9 cellular contexts compared by ENCODE assay signal in the genomic region with DNA sequence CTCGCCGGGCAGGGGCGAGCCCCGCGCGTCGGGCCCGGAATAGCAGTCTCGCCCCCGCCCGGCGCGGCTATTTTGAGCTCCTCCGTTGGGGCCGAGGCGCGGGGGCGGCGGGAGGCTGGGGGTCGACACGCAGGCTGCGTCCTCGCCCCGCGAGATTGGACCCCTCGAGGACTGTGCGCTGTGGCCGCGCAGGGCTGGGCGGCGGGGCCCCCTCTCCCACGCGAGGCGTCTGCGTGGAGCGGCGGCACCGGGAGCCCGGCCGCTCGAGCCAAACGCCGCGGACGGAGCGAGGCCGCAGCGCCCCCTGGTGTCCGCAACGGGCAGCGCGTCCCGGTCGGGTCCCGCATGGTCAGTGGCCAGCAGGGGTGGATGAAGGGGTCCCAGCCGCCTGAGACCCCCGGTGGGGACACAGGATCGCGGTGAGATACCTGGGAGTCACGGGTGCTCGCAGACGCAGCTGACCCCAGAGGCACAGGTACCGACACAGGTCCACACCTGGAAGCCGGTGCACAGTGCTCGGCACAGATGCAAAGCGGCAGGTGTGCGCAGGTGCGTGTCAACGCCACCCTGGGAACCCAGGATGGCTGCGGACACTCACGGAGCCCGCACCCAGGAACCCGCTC. TPM values are rescaled to one million over a fixed set of nuclear protein-coding genes. Genes with fewer than 3 reads are reported as not detected.
A peak's percentile ranks its signal among the peaks of the same experiment; 100 is the strongest.
DNase-seq lines count a peak whose midpoint lies in the region; ATAC-seq and TF ChIP-seq lines count a peak whose summit lies in the region.
"Had no signal": no experiment of that assay in that cellular context is flagged by ENCODE, and none has a peak within 500 bp of the region (broad histone marks: within the 10 kb centered on the region; RNA-seq: fewer than 3 reads in every experiment).

No MANE protein-coding gene starts in this region.

- H3K4me3 ChIP-seq in BLaER1 (peak overlapping the region; percentile 72), IMR-90 (ENCODE audit: insufficient read depth, low read depth, low read length) (peak overlapping the region; percentile 61)

- peak overlapping the region; percentile 88 for H2BK5ac ChIP-seq in IMR-90 (ENCODE audit: low read depth, low read length, poor library complexity, severe bottlenecking)

- H3K14ac ChIP-seq in IMR-90 (replicated peaks; ENCODE audit: low read depth, low read length), result 0 out of 2 replicates have a peak overlapping the region, but pooled peaks have one; percentile 27

- peak overlapping the region; percentile 77 for H3K9ac ChIP-seq in BLaER1
- H3K9ac ChIP-seq in IMR-90 (ENCODE audit: low read depth, low read length), result peak overlapping the region; percentile 54

- H2AFZ ChIP-seq in IMR-90 (replicated peaks; ENCODE audit: low read length, poor library complexity), result peak overlapping the region; percentile 90

- 3% methylated on average over 52 of the region's 73 CpGs; no CpG with 5 or more reads in 1 of the 2 experiments for WGBS in IMR-90 (ENCODE audit: extremely low coverage in 2 of 2, insufficient read length in 1 of 2), 2 experiments

- no peak; the same call in 1 of the 2 replicates for TF ChIP-seq POLR2A in IMR-90 (IDR thresholded peaks at IDR 0.05; ENCODE audit: low read depth, low read length)

- no peak overlapping the region; the same call in 1 of the 2 replicates for H2BK20ac ChIP-seq in IMR-90 (ENCODE audit: low read depth, low read length)

- peak overlapping the region; percentile 47 for H3K4ac ChIP-seq in IMR-90 (ENCODE audit: low read depth, low read length)

- peak; percentile 88 for TF ChIP-seq CTCF in IMR-90 (conservative IDR thresholded peaks at IDR 0.05; ENCODE audit: low read depth, low read length)

- intact Hi-C loops in IMR-90 (cut with micrococcal nuclease), result loop anchor here (1.0 to 2.0 kb wide), 4 partner anchors 14 to 46 kb away; partner anchors contain the start of gene MIDN

- DNase-seq in IMR-90, result no peak
- peak; percentile 77 for DNase-seq in UCSD-AML1 (lab: John Stamatoyannopoulos, UW; ENCODE audit: unreplicated experiment)
- peak; percentile 64 for DNase-seq in central memory CD4-positive, alpha-beta T cell
- peak; percentile 66 for DNase-seq in kidney tubule cell (ENCODE audit: low spot score)
- DNase-seq in stimulated activated CD4-positive, alpha-beta T cell treated with anti-CD3 and anti-CD28 coated beads, Interleukin-2, amount 100 ng/mL, for 24 hours, result peak; percentile 77 to 79

- no peaks in the 10 kb centered on the region for H3K27me3 ChIP-seq in BLaER1
- H3K27me3 ChIP-seq in IMR-90 (ENCODE audit: control insufficient read depth, insufficient read depth, low read length), result no peaks in the 10 kb centered on the region

- peak overlapping the region; percentile 71 for H3K27ac ChIP-seq in BLaER1
- H3K27ac ChIP-seq in IMR-90 (ENCODE audit: insufficient read depth, low read length), result peak overlapping the region; percentile 93

- peak; percentile 76 for TF ChIP-seq RAD21 in IMR-90 (IDR thresholded peaks at IDR 0.05; ENCODE audit: low read length)

- peak overlapping the region; percentile 87 for H2AK5ac ChIP-seq in IMR-90 (ENCODE audit: low read depth, low read length)

- H3K9me3 ChIP-seq in BLaER1 (no peaks in the 10 kb centered on the region), IMR-90 (ENCODE audit: control insufficient read depth, insufficient read depth, low read length) (no peaks in the 10 kb centered on the region)

- peaks cover 10% of the 10 kb centered on the region for H3K9me1 ChIP-seq in IMR-90 (ENCODE audit: insufficient read depth, low read length)

- ATAC-seq in GM19328 (IDR thresholded peaks at IDR 0.05; ENCODE audit: unreplicated experiment) (peak; percentile 11), IMR-90 (ENCODE audit: low read depth) (peak; percentile 13), GM19395 (IDR thresholded peaks at IDR 0.05; ENCODE audit: unreplicated experiment) (no peak)

- no peak overlapping the region; a peak in 1 of 4 replicates for H4K8ac ChIP-seq in IMR-90 (ENCODE audit: low read depth in 2 of 2, low read length in 2 of 2)

- in situ Hi-C loops in IMR-90 (cut with MboI; ENCODE audit: low sequenced_read_pairs), result no loop called here

- H4K20me1 ChIP-seq in BLaER1, result peaks cover 57% of the 10 kb centered on the region
- H4K20me1 ChIP-seq in IMR-90 (ENCODE audit: insufficient read depth, low read length), result peaks cover 39% of the 10 kb centered on the region

- H3K18ac ChIP-seq in IMR-90 (ENCODE audit: low read depth, low read length), result no peak overlapping the region

- peak overlapping the region; percentile 57; the same call in 1 of the 2 replicates for H2BK120ac ChIP-seq in IMR-90 (ENCODE audit: low read depth, low read length)

- H3K36me3 ChIP-seq in BLaER1 (peaks cover 17% of the 10 kb centered on the region), IMR-90 (ENCODE audit: control insufficient read depth, insufficient read depth, low read length) (peaks cover 13% of the 10 kb centered on the region)

- H4K91ac ChIP-seq in IMR-90 (ENCODE audit: insufficient read depth, low read depth, low read length), result peak overlapping the region; percentile 51; the same call in 1 of the 2 replicates

- H3K56ac ChIP-seq in IMR-90 (ENCODE audit: extremely low read depth, insufficient read depth, low read length), result no peak overlapping the region; the same call in 1 of the 2 replicates

- POLR2A ChIA-PET in IMR-90 (lab: Charles Lee; ENCODE audit: unreplicated experiment), result interaction anchor here (0.6 to 1.8 kb wide), 7 partner anchors 8 to 176 kb away, joined by 3 to 24 read pairs (median 6); partner anchors contain the start of gene FAM174C

- H2AK9ac ChIP-seq in IMR-90 (replicated peaks; ENCODE audit: low read depth, low read length, poor library complexity), result peak overlapping the region; percentile 98

- H3K23ac ChIP-seq in IMR-90 (ENCODE audit: low read depth, low read length), result peak overlapping the region; percentile 68; the same call in 1 of the 2 replicates

- H4K5ac ChIP-seq in IMR-90 (ENCODE audit: low read depth, low read length), result no peak overlapping the region

- BruUV-seq in IMR-90 (replicated peaks; lab: Mats Ljungman, UMichigan), result no TSS peak

- peaks cover 5 to 64% of the 10 kb centered on the region in 2 experiments; a peak in 3 of 4 replicates for H3K79me1 ChIP-seq in IMR-90 (ENCODE audit: low read depth in 1 of 2, low read length in 2 of 2)

- dilution Hi-C loops in IMR-90 (cut with HindIII; ENCODE audit: low sequenced_read_pairs, unreplicated experiment), result no loop called here

- H3K4me2 ChIP-seq in BLaER1 (peak overlapping the region; percentile 100), IMR-90 (ENCODE audit: low read depth, low read length) (peak overlapping the region; percentile 85)

- CTCF ChIA-PET in IMR-90 (lab: Yijun Ruan, JAX), result interaction anchor here (0.6 to 3.5 kb wide), 6 partner anchors 12 to 620 kb away, joined by 3 to 64 read pairs (median 4); partner anchors contain the start of gene ATP5F1D

- peaks cover 91% of the 10 kb centered on the region for H3K4me1 ChIP-seq in BLaER1
- H3K4me1 ChIP-seq in IMR-90 (ENCODE audit: control insufficient read depth, insufficient read depth, low read length), result peaks cover 51% of the 10 kb centered on the region

- no peak overlapping the region for H2BK15ac ChIP-seq in IMR-90 (ENCODE audit: low read depth, low read length)

TF ChIP-seq in IMR-90, 13 proteins besides CTCF, POLR2A, EP300 and RAD21 (continues in another document):
- TF ChIP-seq RFX5 (IDR thresholded peaks at IDR 0.05; ENCODE audit: low read depth, low read length) (no peak), CEBPB (IDR thresholded peaks at IDR 0.05; ENCODE audit: low read depth, low read length) (no peak), MAZ (IDR thresholded peaks at IDR 0.05; ENCODE audit: borderline replicate concordance, low read depth, low read length) (peak; percentile 61; the same call in 1 of the 2 replicates), NFE2L2 (IDR thresholded peaks at IDR 0.05; ENCODE audit: low read depth, low read length) (no peak), BHLHE40 (IDR thresholded peaks at IDR 0.05; ENCODE audit: low read depth, low read length) (no peak), FOS (IDR thresholded peaks at IDR 0.05; ENCODE audit: low read depth, low read length) (no peak), CHD1 (IDR thresholded peaks at IDR 0.05; ENCODE audit: low read depth, low read length) (no peak), MAFK (IDR thresholded peaks at IDR 0.05; ENCODE audit: low read depth, low read length) (no peak), RCOR1 (IDR thresholded peaks at IDR 0.05; ENCODE audit: insufficient replicate concordance, low read length) (no peak), SMC3 (IDR thresholded peaks at IDR 0.05; ENCODE audit: low read depth, low read length) (peak; percentile 65)
- TF ChIP-seq, protein P1, sequence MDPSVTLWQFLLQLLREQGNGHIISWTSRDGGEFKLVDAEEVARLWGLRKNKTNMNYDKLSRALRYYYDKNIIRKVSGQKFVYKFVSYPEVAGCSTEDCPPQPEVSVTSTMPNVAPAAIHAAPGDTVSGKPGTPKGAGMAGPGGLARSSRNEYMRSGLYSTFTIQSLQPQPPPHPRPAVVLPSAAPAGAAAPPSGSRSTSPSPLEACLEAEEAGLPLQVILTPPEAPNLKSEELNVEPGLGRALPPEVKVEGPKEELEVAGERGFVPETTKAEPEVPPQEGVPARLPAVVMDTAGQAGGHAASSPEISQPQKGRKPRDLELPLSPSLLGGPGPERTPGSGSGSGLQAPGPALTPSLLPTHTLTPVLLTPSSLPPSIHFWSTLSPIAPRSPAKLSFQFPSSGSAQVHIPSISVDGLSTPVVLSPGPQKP (IDR thresholded peaks at IDR 0.05; ENCODE audit: borderline replicate concordance, low read depth, low read length), result no peak

RNA-seq across cellular contexts. Expression of gene CIRBP, which starts 2.2 kb away (rescaled TPM):
- 226 and 299 TPM in 2 replicates for total RNA-seq in IMR-90 (2012; rRNA removed)
- polyA plus RNA-seq in IMR-90 (2012; rRNA removed), result 405 and 542 TPM in 2 replicates
- polyA plus RNA-seq in IMR-90 (2012; cell fraction: cytosol; rRNA removed), result 562 and 617 TPM in 2 replicates
- polyA plus RNA-seq in IMR-90 (2012; cell fraction: nucleus; rRNA removed; ENCODE audit: low replicate concordance), result 2,129 and 2,924 TPM in 2 replicates

RNA-seq across cellular contexts. Expression of gene FAM174C, which starts 8.4 kb away (rescaled TPM):
- 7.5 and 10.6 TPM in 2 replicates for total RNA-seq in IMR-90 (2012; rRNA removed)
- polyA plus RNA-seq in IMR-90 (2012; rRNA removed), result 61.8 and 93.4 TPM in 2 replicates
- 94.9 and 135 TPM in 2 replicates for polyA plus RNA-seq in IMR-90 (2012; cell fraction: cytosol; rRNA removed)
- polyA plus RNA-seq in IMR-90 (2012; cell fraction: nucleus; rRNA removed; ENCODE audit: low replicate concordance), result 46.6 and 93.7 TPM in 2 replicates

RNA-seq across cellular contexts. Expression of gene MIDN, which starts 18.5 kb away (rescaled TPM):
- 2.2 and 2.5 TPM in 2 replicates for total RNA-seq in IMR-90 (2012; rRNA removed)
- polyA plus RNA-seq in IMR-90 (2012; rRNA removed), result 24.1 and 26.0 TPM in 2 replicates
- 39.2 and 47.7 TPM in 2 replicates for polyA plus RNA-seq in IMR-90 (2012; cell fraction: cytosol; rRNA removed)
- 97.0 and 144 TPM in 2 replicates for polyA plus RNA-seq in IMR-90 (2012; cell fraction: nucleus; rRNA removed; ENCODE audit: low replicate concordance)

RNA-seq across cellular contexts. Expression of gene EFNA2, which starts 18.7 kb away (rescaled TPM):
- not detected in 2 replicates for total RNA-seq in IMR-90 (2012; rRNA removed)
- not detected in 2 replicates for polyA plus RNA-seq in IMR-90 (2012; rRNA removed)
- 0.10 TPM in 1 of 2 replicates, not detected in the other for polyA plus RNA-seq in IMR-90 (2012; cell fraction: cytosol; rRNA removed)
- 0.07 TPM in 1 of 2 replicates, not detected in the other for polyA plus RNA-seq in IMR-90 (2012; cell fraction: nucleus; rRNA removed; ENCODE audit: low replicate concordance)
- total RNA-seq: LHCN-M2 had no signal

RNA-seq across cellular contexts. Expression of gene ATP5F1D, which starts 25.4 kb away (rescaled TPM):
- total RNA-seq in IMR-90 (2012; rRNA removed), result 7.3 and 13.6 TPM in 2 replicates
- polyA plus RNA-seq in IMR-90 (2012; rRNA removed), result 140 and 189 TPM in 2 replicates
- polyA plus RNA-seq in IMR-90 (2012; cell fraction: cytosol; rRNA removed), result 348 and 386 TPM in 2 replicates
- polyA plus RNA-seq in IMR-90 (2012; cell fraction: nucleus; rRNA removed; ENCODE audit: low replicate concordance), result 72.4 and 213 TPM in 2 replicates
